Comparison of ENCODE assay signal across 8 cellular contexts in the genomic region with DNA sequence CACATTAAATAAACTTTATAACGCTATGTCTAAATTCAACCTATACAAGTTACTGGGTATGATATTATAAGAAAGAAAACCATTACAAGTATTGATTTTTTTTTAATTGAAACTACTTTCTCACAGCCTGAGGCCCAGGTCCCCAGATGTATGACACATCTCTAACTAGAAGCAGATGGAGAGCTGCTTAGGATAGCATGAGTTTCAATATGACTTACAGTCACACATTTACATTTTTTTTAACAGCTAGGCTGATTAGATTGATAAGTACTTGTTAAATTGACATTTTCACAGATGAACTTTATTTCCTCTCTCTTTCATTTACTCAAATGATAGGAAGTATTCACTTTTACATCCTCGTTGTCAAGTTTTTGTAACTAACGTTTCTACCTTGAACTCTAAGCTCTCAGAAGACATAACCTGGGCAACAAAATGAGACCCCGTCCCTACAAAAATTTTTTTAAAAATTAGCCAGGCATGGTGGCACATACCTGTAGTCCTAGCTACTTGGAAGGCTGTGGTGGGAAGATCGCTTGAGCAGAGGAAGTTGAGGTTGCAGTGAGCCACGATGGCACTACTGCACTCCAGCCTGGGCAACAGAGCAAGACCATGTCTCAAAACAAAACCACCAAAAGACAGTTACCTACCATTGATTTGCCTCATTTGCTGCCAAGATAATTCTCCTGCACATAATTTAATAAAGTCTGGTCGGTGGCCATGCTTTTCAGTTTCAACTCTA. TPM values are rescaled to one million over a fixed set of nuclear protein-coding genes. Genes with fewer than 3 reads are reported as not detected.
DNase-seq lines count a peak whose midpoint lies in the region; ATAC-seq and TF ChIP-seq lines count a peak whose summit lies in the region.

No MANE protein-coding gene starts in this region.

- H3K9me3 ChIP-seq in heart left ventricle, result no peaks in the 10 kb centered on the region

- WGBS in heart left ventricle, 4 donors, result 87 to 95% (median 92%) methylated on average over 7 of the region's 7 CpGs

- TF ChIP-seq CTCF in GM13976 (IDR thresholded peaks at IDR 0.05; ENCODE audit: borderline replicate concordance, control extremely low read depth, extremely low read depth, insufficient read depth, missing control alignments) (no peak), heart left ventricle (IDR thresholded peaks at IDR 0.05) (no peak)

- H3K4me1 ChIP-seq in heart left ventricle, result peaks cover 0 to 53% (median 22%) of the 10 kb centered on the region in 12 donors

- no peak overlapping the region for H3K4me3 ChIP-seq in heart left ventricle

- intact Hi-C loops in heart left ventricle (cut with DNase I), result loop anchor here in 1 of 10 donors (10.0 kb wide), 1 partner anchor 50 kb away; no protein-coding TSS in a partner anchor

- peak overlapping the region in 1 of 12 donors; percentile 11 for H3K27ac ChIP-seq in heart left ventricle

- H3K27me3 ChIP-seq in heart left ventricle, result no peaks in the 10 kb centered on the region

- DNase-seq in GM13976 (ENCODE audit: low spot score), result peak; percentile 58
- peak; percentile 34 for DNase-seq in dedifferentiated amniotic fluid mesenchymal stem cell (ENCODE audit: extremely low spot score)
- no peak for DNase-seq in 8988T
- no peak for DNase-seq in DMS114 treated with DMSO at 0.1 percent for 48 hours (lab: John Stamatoyannopoulos, UW; ENCODE audit: unreplicated experiment)
- DNase-seq in kidney tubule cell (ENCODE audit: low spot score), result no peak
- DNase-seq in heart left ventricle, result no peak

- in situ Hi-C loops in GM13976 (cut with MboI; ENCODE audit: low sequenced_read_pairs, unreplicated experiment), result no loop called here

- no peaks in the 10 kb centered on the region for H3K36me3 ChIP-seq in heart left ventricle

- peak; percentile 93 for ATAC-seq in GM21447 (IDR thresholded peaks at IDR 0.05; ENCODE audit: unreplicated experiment)
- ATAC-seq in HG03558 (IDR thresholded peaks at IDR 0.05; ENCODE audit: extremely low read depth, unreplicated experiment), result peak; percentile 97
- ATAC-seq in heart left ventricle, result no peak

- TF ChIP-seq POLR2A in heart left ventricle (IDR thresholded peaks at IDR 0.05), result no peak

RNA-seq across cellular contexts. Expression of gene STK39, which starts 52.4 kb away (rescaled TPM):
- 10 to 100 TPM; 13.1 to 33.2 (median 21.5) TPM for total RNA-seq in heart left ventricle
- polyA plus RNA-seq in heart left ventricle, result 10 to 100 TPM; 18.2 to 40.1 TPM

Comparison
In these comparisons a context has a peak if more than half of its experiments do, and no peak if none do; other contexts are left out.
1. DNase-seq: peak in GM13976 (single experiment) and dedifferentiated amniotic fluid mesenchymal stem cell (single experiment); none in 8988T (single experiment), DMS114 treated with DMSO at 0.1 percent for 48 hours (single experiment), kidney tubule cell (single experiment) and heart left ventricle (0 of 5).
2. ATAC-seq: peak in GM21447 (single experiment) and HG03558 (single experiment); none in heart left ventricle (0 of 4).